Comparison of ENCODE assay signal across 28 cellular contexts in genomic region chr19:21101511-21102242, GRCh38. TPM values are rescaled to one million over a fixed set of nuclear protein-coding genes. Genes with fewer than 3 reads are reported as not detected.
DNase-seq lines count a peak whose midpoint lies in the region; ATAC-seq and TF ChIP-seq lines count a peak whose summit lies in the region.
"Had no signal": no experiment of that assay in that cellular context is flagged by ENCODE, and none has a peak within 500 bp of the region (broad histone marks: within the 10 kb centered on the region; RNA-seq: fewer than 3 reads in every experiment).

No MANE protein-coding gene starts in this region.

- no peak overlapping the region for H3K4me3 Mint-ChIP-seq in Calu3 (ENCODE audit: low read depth, unreplicated experiment)
- H3K4me3 Mint-ChIP-seq: activated CD4-positive, alpha-beta T cell treated with anti-CD3 and anti-CD28 coated beads, Interleukin-2, amount 10 ng/mL, durations not matched to agents 7 days and 5 days; activated naive CD4-positive, alpha-beta T cell treated with anti-CD3 and anti-CD28 coated beads for 36 hours; central memory CD8-positive, alpha-beta T cell; naive thymus-derived CD8-positive, alpha-beta T cell; T-helper 1 cell treated with Interleukin-12 subunit alpha and Interleukin-12 subunit beta and Interleukin-4 antibody, amounts not matched to agents 30 μg/mL and 1 μg/mL, for 36 hours had no signal

- no peaks in the 10 kb centered on the region for H4K20me1 ChIP-seq in smooth muscle cell (ENCODE audit: low read depth)

- H3K27me3 ChIP-seq in cardiac muscle cell: no peaks in the 10 kb centered on the region
- H3K27me3 ChIP-seq in smooth muscle cell (ENCODE audit: low read depth): no peaks in the 10 kb centered on the region
- H3K27me3 ChIP-seq: heart right ventricle, ovary, right atrium auricular region, tibial nerve had no signal

- no peak for TF ChIP-seq CTCF in cardiac muscle cell (IDR thresholded peaks at IDR 0.05; ENCODE audit: low read depth, low read length)
- TF ChIP-seq CTCF in smooth muscle cell (IDR thresholded peaks at IDR 0.05; ENCODE audit: borderline replicate concordance, insufficient read depth, poor library complexity, severe bottlenecking): no peak
- TF ChIP-seq CTCF in Calu3 (IDR thresholded peaks at IDR 0.05; ENCODE audit: unreplicated experiment): no peak

- H3K4me3 ChIP-seq in cardiac muscle cell (no peak overlapping the region), smooth muscle cell (no peak overlapping the region)
- H3K4me3 ChIP-seq: heart right ventricle, ovary, right atrium auricular region, SK-N-MC, tibial nerve had no signal

- no peaks in the 10 kb centered on the region for H3K36me3 Mint-ChIP-seq in Calu3 (ENCODE audit: insufficient read depth, unreplicated experiment)

- WGBS in smooth muscle cell (ENCODE audit: low lambda C conversion rate): 17% methylated on average over 2 of the region's 2 CpGs

- peak overlapping the region; percentile 16 for H3K4me2 ChIP-seq in smooth muscle cell

- H3K27ac Mint-ChIP-seq in Calu3 (ENCODE audit: unreplicated experiment): no peak overlapping the region
- H3K27ac Mint-ChIP-seq: activated CD4-positive, alpha-beta T cell treated with anti-CD3 and anti-CD28 coated beads, Interleukin-2, amount 10 ng/mL, durations not matched to agents 7 days and 5 days; activated naive CD4-positive, alpha-beta T cell treated with anti-CD3 and anti-CD28 coated beads for 36 hours; T-helper 1 cell treated with Interleukin-12 subunit alpha and Interleukin-12 subunit beta and Interleukin-4 antibody, amounts not matched to agents 30 μg/mL and 1 μg/mL, for 36 hours had no signal

- H3K9me3 ChIP-seq in cardiac muscle cell (ENCODE audit: low read depth): no peaks in the 10 kb centered on the region
- no peaks in the 10 kb centered on the region for H3K9me3 ChIP-seq in smooth muscle cell (replicated peaks; ENCODE audit: low read depth)
- H3K9me3 ChIP-seq: heart right ventricle, ovary, right atrium auricular region, tibial nerve had no signal

- H3K4me1 ChIP-seq in cardiac muscle cell (ENCODE audit: low read depth): peaks cover 3% of the 10 kb centered on the region
- no peaks in the 10 kb centered on the region for H3K4me1 ChIP-seq in smooth muscle cell (ENCODE audit: low read depth)
- H3K4me1 ChIP-seq: heart right ventricle, right atrium auricular region, tibial nerve had no signal

- DNase-seq in cardiac muscle cell (ENCODE audit: low read depth in 1 of 2, low spot score in 1 of 2) (peak; percentile 28 to 29), left ventricle myocardium superior (no peak), amniotic epithelial cell (ENCODE audit: low read depth) (peak; percentile 75), iris pigment epithelial cell (ENCODE audit: low read depth) (peak; percentile 57), smooth muscle cell (lab: John Stamatoyannopoulos, UW; ENCODE audit: unreplicated experiment) (no peak), Calu3 (no peak), foreskin melanocyte (no peak)
- DNase-seq: activated CD4-positive, alpha-beta T cell treated with anti-CD3 and anti-CD28 coated beads, Interleukin-2, amount 10 ng/mL, durations not matched to agents 7 days and 5 days; activated naive CD4-positive, alpha-beta T cell treated with anti-CD3 and anti-CD28 coated beads for 36 hours; aorta; C1 segment of cervical spinal cord; heart right ventricle; midbrain; naive thymus-derived CD8-positive, alpha-beta T cell; NCI-H1048; NCI-H2029 treated with DMSO at 0.1 percent for 48 hours; ovary; stimulated activated CD4-positive, alpha-beta T cell treated with anti-CD3 and anti-CD28 coated beads, Interleukin-4, amount 100 ng/mL, for 4 hours; stimulated activated naive CD4-positive, alpha-beta T cell treated with Interleukin-2 at 50 U/mL for 16 hours had no signal

- no peaks in the 10 kb centered on the region for H3K9me3 Mint-ChIP-seq in Calu3 (ENCODE audit: low read depth, unreplicated experiment)
- H3K9me3 Mint-ChIP-seq: activated CD4-positive, alpha-beta T cell treated with anti-CD3 and anti-CD28 coated beads, Interleukin-2, amount 10 ng/mL, durations not matched to agents 7 days and 5 days; activated naive CD4-positive, alpha-beta T cell treated with anti-CD3 and anti-CD28 coated beads for 36 hours; central memory CD8-positive, alpha-beta T cell had no signal

- peaks cover 4% of the 10 kb centered on the region for H3K79me2 ChIP-seq in smooth muscle cell (ENCODE audit: low read depth)

- no peaks in the 10 kb centered on the region for H3F3A ChIP-seq in smooth muscle cell (ENCODE audit: low read depth)

- H3K27ac ChIP-seq in cardiac muscle cell (peak overlapping the region; percentile 79), smooth muscle cell (ENCODE audit: low read depth) (peak overlapping the region; percentile 49)
- H3K27ac ChIP-seq: epithelial cell of prostate, heart right ventricle, ovary, right atrium auricular region, RWPE1, SK-N-MC, tibial nerve had no signal

- BruUV-seq in Calu3 (replicated peaks; lab: Mats Ljungman, UMichigan): no TSS peak

- ATAC-seq in left ventricle myocardium superior: no peak
- ATAC-seq in GM19328 (IDR thresholded peaks at IDR 0.05; ENCODE audit: unreplicated experiment): no peak
- ATAC-seq: heart right ventricle; left lobe of liver; naive thymus-derived CD8-positive, alpha-beta T cell had no signal

- H2AFZ ChIP-seq in smooth muscle cell (ENCODE audit: low read depth): no peak overlapping the region

- no peaks in the 10 kb centered on the region for H3K4me1 Mint-ChIP-seq in Calu3 (ENCODE audit: low read depth, unreplicated experiment)
- H3K4me1 Mint-ChIP-seq: central memory CD8-positive, alpha-beta T cell; naive thymus-derived CD8-positive, alpha-beta T cell had no signal

- H3K27me3 Mint-ChIP-seq in Calu3 (ENCODE audit: unreplicated experiment): no peaks in the 10 kb centered on the region
- H3K27me3 Mint-ChIP-seq: activated CD4-positive, alpha-beta T cell treated with anti-CD3 and anti-CD28 coated beads, Interleukin-2, amount 10 ng/mL, durations not matched to agents 7 days and 5 days; central memory CD8-positive, alpha-beta T cell; naive thymus-derived CD8-positive, alpha-beta T cell had no signal

- H3K36me3 ChIP-seq in cardiac muscle cell: no peaks in the 10 kb centered on the region
- H3K36me3 ChIP-seq in smooth muscle cell (ENCODE audit: low read depth): no peaks in the 10 kb centered on the region
- H3K36me3 ChIP-seq: ovary, right atrium auricular region had no signal

- no peak overlapping the region for H3K9ac ChIP-seq in smooth muscle cell (ENCODE audit: low read depth)

- CTCF ChIA-PET in Calu3 (lab: Charles Lee): no interaction called here

- intact Hi-C loops in left ventricle myocardium superior (cut with micrococcal nuclease): no loop called here
- intact Hi-C loops in Calu3 (cut with micrococcal nuclease; ENCODE audit: unreplicated experiment): no loop called here

RNA-seq across cellular contexts. Expression of gene ZNF714, which starts 19.7 kb away (rescaled TPM):
- total RNA-seq in cardiac muscle cell (8.7 and 17.3 TPM in 2 replicates), left ventricle myocardium superior (2.6 TPM), smooth muscle cell (15.3 and 15.4 TPM in 2 replicates), Calu3 (2022) (6.8 and 7.9 TPM in 2 replicates)
- polyA plus RNA-seq in cardiac muscle cell (12.5 and 15.9 TPM in 2 replicates), smooth muscle cell (8.0 and 8.7 TPM in 2 replicates)

RNA-seq across cellular contexts. Expression of gene ZNF431, which starts 40.2 kb away (rescaled TPM):
- total RNA-seq in cardiac muscle cell (15.3 and 26.7 TPM in 2 replicates), left ventricle myocardium superior (13.9 TPM), smooth muscle cell (13.9 and 14.7 TPM in 2 replicates), Calu3 (2022) (6.3 and 6.6 TPM in 2 replicates)
- polyA plus RNA-seq in cardiac muscle cell (15.2 and 16.1 TPM in 2 replicates), smooth muscle cell (5.2 and 9.2 TPM in 2 replicates)

Comparison
In these comparisons a context has a peak if more than half of its experiments do, and no peak if none do; other contexts are left out.
1. DNase-seq: peak in cardiac muscle cell (2 of 2), amniotic epithelial cell (single experiment) and iris pigment epithelial cell (single experiment); none in left ventricle myocardium superior (single experiment), smooth muscle cell (single experiment), Calu3 (single experiment) and foreskin melanocyte (single experiment).